Comparison of ENCODE assay signal across 8 cellular contexts in genomic region chr2:113502213-113503093, GRCh38. TPM values are rescaled to one million over a fixed set of nuclear protein-coding genes. Genes with fewer than 3 reads are reported as not detected.
DNase-seq lines count a peak whose midpoint lies in the region; ATAC-seq and TF ChIP-seq lines count a peak whose summit lies in the region.
"Not testable (repeated sequence)": the region's sequence is repeated elsewhere in the genome, so short reads cannot be mapped to it uniquely, and the experiment has no call there.

No MANE protein-coding gene starts in this region.

- peak overlapping the region; percentile 34 for H3K4me3 ChIP-seq in colonic mucosa
- H3K4me3 ChIP-seq in iPS-15b (ENCODE audit: low read depth, low read length), result peak overlapping the region; percentile 32
- H3K4me3 ChIP-seq in neural progenitor cell, result peak overlapping the region; percentile 41
- peak overlapping the region; percentile 42 to 45 for H3K4me3 ChIP-seq in testis

- H3K4me1 ChIP-seq in colonic mucosa; iPS-15b (ENCODE audit: control insufficient read depth, insufficient read depth, low read length); neural progenitor cell; testis: not testable (repeated sequence)

- not testable (repeated sequence) for H3F3A ChIP-seq in neural progenitor cell (ENCODE audit: low read depth)

- H3K9me3 ChIP-seq in colonic mucosa; iPS-15b (ENCODE audit: control insufficient read depth, insufficient read depth, low read length); neural progenitor cell (ENCODE audit: low read depth); testis: not testable (repeated sequence)

- TF ChIP-seq POLR2A in testis (IDR thresholded peaks at IDR 0.05), result not testable (repeated sequence)

- 5 to 7% methylated on average over 14 to 50 of the region's 73 CpGs for WGBS in testis, 2 donors

- peaks cover 21% of the 10 kb centered on the region for H3K27me3 ChIP-seq in colonic mucosa
- H3K27me3 ChIP-seq in iPS-15b (ENCODE audit: control insufficient read depth, insufficient read depth, low read length), result peaks cover 60% of the 10 kb centered on the region
- H3K27me3 ChIP-seq in neural progenitor cell, result peaks cover 94% of the 10 kb centered on the region
- not testable (repeated sequence) for H3K27me3 ChIP-seq in testis

- H3K36me3 Mint-ChIP-seq in activated CD4-positive, alpha-beta memory T cell treated with anti-CD3 and anti-CD28 coated beads for 36 hours; neural progenitor cell: not testable (repeated sequence)

- H3K79me2 ChIP-seq in neural progenitor cell (ENCODE audit: low read depth), result not testable (repeated sequence)

- H3K27me3 Mint-ChIP-seq in activated CD4-positive, alpha-beta memory T cell treated with anti-CD3 and anti-CD28 coated beads for 36 hours, result peaks cover 33% of the 10 kb centered on the region
- peaks cover 20% of the 10 kb centered on the region for H3K27me3 Mint-ChIP-seq in neural progenitor cell (ENCODE audit: insufficient read depth, low read depth)

- peaks cover 21% of the 10 kb centered on the region for H3K4me1 Mint-ChIP-seq in activated CD4-positive, alpha-beta memory T cell treated with anti-CD3 and anti-CD28 coated beads for 36 hours (ENCODE audit: low read depth)
- H3K4me1 Mint-ChIP-seq in neural progenitor cell, result not testable (repeated sequence)

- intact Hi-C loops in activated CD4-positive, alpha-beta memory T cell treated with anti-CD3 and anti-CD28 coated beads for 36 hours (cut with micrococcal nuclease); colonic mucosa (cut with DNase I); testis (cut with DNase I; ENCODE audit: low total_unique reads): not testable (repeated sequence)

- not testable (repeated sequence) for H3K9me3 Mint-ChIP-seq in activated CD4-positive, alpha-beta memory T cell treated with anti-CD3 and anti-CD28 coated beads for 36 hours; neural progenitor cell

- DNase-seq in EH (ENCODE audit: low read depth) (peak; percentile 8), HK-2 (ENCODE audit: unreplicated experiment) (peak; percentile 4), neural progenitor cell (ENCODE audit: low spot score) (peak; percentile 3)
- DNase-seq in activated CD4-positive, alpha-beta memory T cell treated with anti-CD3 and anti-CD28 coated beads for 36 hours; colonic mucosa; testis: not testable (repeated sequence)

- not testable (repeated sequence) for H3K36me3 ChIP-seq in colonic mucosa; iPS-15b (ENCODE audit: control insufficient read depth, insufficient read depth, low read length); neural progenitor cell; testis (ENCODE audit: low read depth, missing control alignments)

- TF ChIP-seq CTCF in colonic mucosa (IDR thresholded peaks at IDR 0.05); neural progenitor cell (IDR thresholded peaks at IDR 0.05); testis (IDR thresholded peaks at IDR 0.05): not testable (repeated sequence)

- CTCF ChIA-PET in activated CD4-positive, alpha-beta memory T cell treated with anti-CD3 and anti-CD28 coated beads for 36 hours (lab: Charles Lee), result not testable (repeated sequence)

- H2AFZ ChIP-seq in neural progenitor cell (replicated peaks), result not testable (repeated sequence)

- H3K4me3 Mint-ChIP-seq in activated CD4-positive, alpha-beta memory T cell treated with anti-CD3 and anti-CD28 coated beads for 36 hours, result peak overlapping the region; percentile 72
- H3K4me3 Mint-ChIP-seq in neural progenitor cell, result peak overlapping the region; percentile 71

- POLR2A ChIA-PET in activated CD4-positive, alpha-beta memory T cell treated with anti-CD3 and anti-CD28 coated beads for 36 hours (lab: Charles Lee), result not testable (repeated sequence)

- peak overlapping the region; percentile 76 for H3K4me2 ChIP-seq in neural progenitor cell

- H3K9ac ChIP-seq in colonic mucosa (ENCODE audit: low read depth in 2 of 2, low read length in 2 of 2); iPS-15b (ENCODE audit: low read depth, low read length); neural progenitor cell: not testable (repeated sequence)

- peak overlapping the region; percentile 38 for H3K27ac Mint-ChIP-seq in activated CD4-positive, alpha-beta memory T cell treated with anti-CD3 and anti-CD28 coated beads for 36 hours
- not testable (repeated sequence) for H3K27ac Mint-ChIP-seq in neural progenitor cell

- peaks cover 13% of the 10 kb centered on the region for H4K20me1 ChIP-seq in neural progenitor cell (ENCODE audit: low read depth)

- H3K27ac ChIP-seq in colonic mucosa, neural progenitor cell, testis: not testable (repeated sequence)

- peak; percentile 11 for ATAC-seq in GM21619 (IDR thresholded peaks at IDR 0.05; ENCODE audit: unreplicated experiment)

RNA-seq across cellular contexts. Expression of gene FOXD4L1, which starts 4.0 kb away (rescaled TPM):
- total RNA-seq in activated CD4-positive, alpha-beta memory T cell treated with anti-CD3 and anti-CD28 coated beads for 36 hours, result under 1 TPM in 1 of 2 experiments, not detected in 1; 0.12 TPM
- total RNA-seq in colonic mucosa, result not detected
- 0.12 TPM in 1 of 2 replicates, not detected in the other for total RNA-seq in neural progenitor cell (ENCODE audit: low replicate concordance)
- under 1 TPM; 0.19 to 0.55 TPM for total RNA-seq in testis
- polyA plus RNA-seq in testis (ENCODE audit: insufficient read depth, low read depth, low replicate concordance), result not detected
